17 cellular contexts compared by ENCODE assay signal in the genomic region with DNA sequence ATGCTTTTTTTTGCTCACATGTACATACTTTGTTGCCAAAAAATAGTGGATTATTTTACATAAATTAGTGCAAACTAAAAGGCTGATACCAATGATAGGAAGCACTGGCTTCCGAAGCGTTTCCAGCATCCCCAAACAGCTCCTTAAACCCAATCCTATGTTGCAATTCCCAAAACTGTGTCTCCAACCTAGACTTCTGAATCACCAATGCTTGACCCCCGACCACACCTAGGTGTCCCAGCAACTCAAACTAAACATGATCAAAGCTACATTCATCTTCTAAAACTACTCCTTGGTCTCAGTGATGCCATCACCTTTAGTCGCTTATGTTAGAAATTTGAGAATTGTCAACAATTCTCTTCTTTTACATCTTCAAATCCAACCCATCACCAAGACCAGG. TPM values are rescaled to one million over a fixed set of nuclear protein-coding genes. Genes with fewer than 3 reads are reported as not detected.
A peak's percentile ranks its signal among the peaks of the same experiment; 100 is the strongest.
DNase-seq lines count a peak whose midpoint lies in the region; ATAC-seq and TF ChIP-seq lines count a peak whose summit lies in the region.
"Had no signal": no experiment of that assay in that cellular context is flagged by ENCODE, and none has a peak within 500 bp of the region (broad histone marks: within the 10 kb centered on the region; RNA-seq: fewer than 3 reads in every experiment).

No MANE protein-coding gene starts in this region.

- peaks cover 25% of the 10 kb centered on the region for H4K20me1 ChIP-seq in osteoblast (ENCODE audit: insufficient read depth, low read length)

- H3K4me3 ChIP-seq in heart left ventricle = no peak overlapping the region
- no peak overlapping the region for H3K4me3 ChIP-seq in coronary artery
- H3K4me3 ChIP-seq in osteoblast (ENCODE audit: insufficient read depth, low read length) = peak overlapping the region; percentile 13
- H3K4me3 ChIP-seq in uterus = no peak overlapping the region
- H3K4me3 ChIP-seq: neural progenitor cell, spleen had no signal

- WGBS in heart left ventricle, 4 donors = 94 to 96% (median 95%) methylated on average over 4 of the region's 4 CpGs

- peak overlapping the region in 10 of 12 donors; percentile 64 to 87 (median 82) for H3K27ac ChIP-seq in heart left ventricle
- peak overlapping the region; percentile 85 to 91 for H3K27ac ChIP-seq in coronary artery
- peak overlapping the region; percentile 70 for H3K27ac ChIP-seq in osteoblast (ENCODE audit: low read depth, low read length)
- peak overlapping the region; percentile 88 to 98 for H3K27ac ChIP-seq in uterus
- H3K27ac ChIP-seq: neural progenitor cell had no signal

- no peak overlapping the region for H2AFZ ChIP-seq in osteoblast (ENCODE audit: low read length)
- H2AFZ ChIP-seq: neural progenitor cell had no signal

- peaks cover 91% of the 10 kb centered on the region for H3K79me2 ChIP-seq in osteoblast (ENCODE audit: insufficient read depth, low read length)

- intact Hi-C loops in heart left ventricle (cut with DNase I) = loop anchor here in 1 of 10 donors (10.0 kb wide), 1 partner anchor 55 kb away; no protein-coding TSS in a partner anchor
- intact Hi-C loops in Right ventricle myocardium superior (cut with DNase I) = no loop called here
- intact Hi-C loops in uterus (cut with DNase I; ENCODE audit: low total_unique reads) = no loop called here

- H3K27me3 ChIP-seq in heart left ventricle (no peaks in the 10 kb centered on the region), osteoblast (ENCODE audit: insufficient read depth, low read length) (no peaks in the 10 kb centered on the region), uterus (no peaks in the 10 kb centered on the region)
- H3K27me3 ChIP-seq: neural progenitor cell, spleen had no signal

- no peak for DNase-seq in heart left ventricle
- no peak for DNase-seq in Right ventricle myocardium superior
- DNase-seq in coronary artery (ENCODE audit: low spot score) = no peak
- peak; percentile 47 for DNase-seq in osteoblast (ENCODE audit: insufficient read length, low spot score, missing footprints)
- no peak for DNase-seq in uterus
- DNase-seq in GM19240 (ENCODE audit: insufficient read length, low spot score) = no peak
- no peak for DNase-seq in DMS153 (lab: John Stamatoyannopoulos, UW)
- DNase-seq: activated CD8-positive, alpha-beta memory T cell treated with anti-CD3 and anti-CD28 coated beads for 24 hours; amniotic stem cell; GDM1; NCI-H510A; spleen; stimulated activated naive CD8-positive, alpha-beta T cell treated with anti-CD3 and anti-CD28 coated beads, Interleukin-15, amount 100 ng/mL, for 72 hours had no signal

- no peak for ATAC-seq in heart left ventricle
- no peak for ATAC-seq in Right ventricle myocardium superior (ENCODE audit: poor library complexity)
- ATAC-seq in esophagus mucosa = no peak
- ATAC-seq: activated T-helper 17 cell treated with anti-CD3 and anti-CD28 coated beads, Interleukin-2, amount 50 U/mL, for 72 hours; stimulated activated naive CD8-positive, alpha-beta T cell treated with anti-CD3 and anti-CD28 coated beads, Interleukin-15, amount 100 ng/mL, for 72 hours had no signal

- H3K36me3 ChIP-seq in heart left ventricle = no peaks in the 10 kb centered on the region
- no peaks in the 10 kb centered on the region for H3K36me3 ChIP-seq in osteoblast (ENCODE audit: insufficient read depth, low read length)
- H3K36me3 ChIP-seq in uterus = no peaks in the 10 kb centered on the region
- H3K36me3 ChIP-seq: neural progenitor cell had no signal

- TF ChIP-seq CTCF in heart left ventricle (IDR thresholded peaks at IDR 0.05) (no peak), coronary artery (IDR thresholded peaks at IDR 0.05) (no peak), osteoblast (IDR thresholded peaks at IDR 0.05; ENCODE audit: extremely low read depth, low read depth, low read length) (no peak), uterus (IDR thresholded peaks at IDR 0.05) (no peak)

- peaks cover 0 to 93% (median 55%) of the 10 kb centered on the region in 12 donors for H3K4me1 ChIP-seq in heart left ventricle
- peaks cover 64% of the 10 kb centered on the region for H3K4me1 ChIP-seq in osteoblast (ENCODE audit: insufficient read depth, low read length)
- H3K4me1 ChIP-seq in uterus = peaks cover 0 to 9% of the 10 kb centered on the region in 2 donors
- H3K4me1 ChIP-seq: neural progenitor cell had no signal

- H3K4me2 ChIP-seq in osteoblast (ENCODE audit: insufficient read depth, low read length) = peak overlapping the region; percentile 71
- H3K4me2 ChIP-seq: neural progenitor cell had no signal

- peaks cover 0 to 3% (median 0%) of the 10 kb centered on the region in 12 donors for H3K9me3 ChIP-seq in heart left ventricle
- H3K9me3 ChIP-seq in osteoblast (ENCODE audit: low read depth, low read length) = no peaks in the 10 kb centered on the region
- no peaks in the 10 kb centered on the region for H3K9me3 ChIP-seq in uterus
- H3K9me3 ChIP-seq: spleen had no signal

- TF ChIP-seq POLR2A in heart left ventricle (IDR thresholded peaks at IDR 0.05) = no peak
- TF ChIP-seq POLR2A in uterus (IDR thresholded peaks at IDR 0.05) = no peak

RNA-seq across cellular contexts. Expression of a gene that starts 13.4 kb away (rescaled TPM):
- total RNA-seq in heart left ventricle = 10 to 100 TPM in 1 of 9 donors, 1 to 10 TPM in 8; 5.3 to 12.8 (median 6.5) TPM
- polyA plus RNA-seq in heart left ventricle = 1 to 10 TPM; 3.0 to 3.7 TPM
- 5.9 TPM for total RNA-seq in Right ventricle myocardium superior
- 41.5 and 46.7 TPM in 2 replicates for total RNA-seq in osteoblast
- total RNA-seq in uterus = 10 to 100 TPM; 18.4 to 24.9 (median 22.1) TPM
- total RNA-seq in esophagus mucosa = 37.7 TPM
- total RNA-seq: activated T-helper 17 cell treated with anti-CD3 and anti-CD28 coated beads, Interleukin-2, amount 50 U/mL, for 72 hours; OCI-LY7 had no signal
